ENCODE assay signal across 31 cellular contexts in genomic region chr1:166977951-166978350, GRCh38. TPM values are rescaled to one million over a fixed set of nuclear protein-coding genes. Genes with fewer than 3 reads are reported as not detected.
"Had no signal": no experiment of that assay in that cellular context is flagged by ENCODE, and none has a peak within 500 bp of the region (broad histone marks: within the 10 kb centered on the region; RNA-seq: fewer than 3 reads in every experiment).

No MANE protein-coding gene starts in this region.

- H3K27me3 ChIP-seq: ascending aorta, dorsolateral prefrontal cortex had no signal

- H3K4me3 ChIP-seq: ascending aorta, breast epithelium, cardiac muscle cell, colonic mucosa, dorsolateral prefrontal cortex, gastrocnemius medialis, heart left ventricle had no signal

- DNase-seq: activated CD4-positive, alpha-beta memory T cell treated with anti-CD3 and anti-CD28 coated beads for 36 hours; activated CD4-positive, alpha-beta T cell treated with anti-CD3 and anti-CD28 coated beads for 36 hours; activated CD4-positive, alpha-beta T cell treated with anti-CD3 and anti-CD28 coated beads, Interleukin-2, amount 10 ng/mL, durations not matched to agents 24 days and 14 days; activated CD4-positive, CD25-positive, alpha-beta regulatory T cell; activated CD4-positive, CD25-positive, alpha-beta regulatory T cell treated with anti-CD3 and anti-CD28 coated beads, Interleukin-2, amount 50 U/mL, for 72 hours; activated CD8-positive, alpha-beta memory T cell treated with anti-CD3 and anti-CD28 coated beads, Interleukin-2, amount 10 ng/mL, durations not matched to agents 7 days and 5 days; activated CD8-positive, alpha-beta memory T cell treated with anti-CD3 and anti-CD28 coated beads, Interleukin-2, amount 50 U/mL, for 4 hours; activated CD8-positive, alpha-beta T cell treated with anti-CD3 and anti-CD28 coated beads, Interleukin-2, amount 10 ng/mL, durations not matched to agents 7 days and 5 days; activated gamma-delta T cell; activated naive CD4-positive, alpha-beta T cell; activated naive CD4-positive, alpha-beta T cell treated with anti-CD3 and anti-CD28 coated beads, Interleukin-2, amount 10 ng/mL, durations not matched to agents 7 days and 5 days; activated naive CD8-positive, alpha-beta T cell treated with anti-CD3 and anti-CD28 coated beads, Interleukin-2, amount 10 ng/mL, durations not matched to agents 7 days and 5 days; activated T-cell treated with anti-CD3 and anti-CD28 coated beads, Interleukin-2, amount 50 U/mL, for 24 hours; activated T-cell treated with anti-CD3 and anti-CD28 coated beads, Interleukin-2, amount 50 U/mL, for 72 hours; central memory CD4-positive, alpha-beta T cell; cerebellar nuclear complex; colonic mucosa; dorsolateral prefrontal cortex; effector memory CD4-positive, alpha-beta T cell; endodermal cell; foreskin keratinocyte; gastrocnemius medialis; glutamatergic neuron; heart left ventricle; T-helper 2 cell had no signal

- H3K4me1 ChIP-seq: breast epithelium, colonic mucosa, foreskin keratinocyte had no signal

- ATAC-seq: activated CD4-positive, alpha-beta T cell treated with anti-CD3 and anti-CD28 coated beads for 36 hours; activated CD8-positive, alpha-beta memory T cell treated with anti-CD3 and anti-CD28 coated beads, Interleukin-2, amount 10 ng/mL, durations not matched to agents 7 days and 5 days; activated CD8-positive, alpha-beta T cell treated with anti-CD3 and anti-CD28 coated beads, Interleukin-2, amount 10 ng/mL, durations not matched to agents 7 days and 5 days; activated naive CD4-positive, alpha-beta T cell treated with anti-CD3 and anti-CD28 coated beads, Interleukin-2, amount 50 U/mL, for 72 hours; activated T-cell treated with anti-CD3 and anti-CD28 coated beads, Interleukin-2, amount 50 U/mL, for 72 hours; esophagus mucosa; foreskin keratinocyte; gastrocnemius medialis; heart left ventricle had no signal

- H3K36me3 ChIP-seq: ascending aorta, breast epithelium, cardiac muscle cell, colonic mucosa, gastrocnemius medialis, heart left ventricle had no signal

- H3K9me3 ChIP-seq: ascending aorta, breast epithelium, colonic mucosa, gastrocnemius medialis, heart left ventricle had no signal

- H3K27ac ChIP-seq: ascending aorta, breast epithelium, cardiac muscle cell, colonic mucosa, dorsolateral prefrontal cortex, foreskin keratinocyte, gastrocnemius medialis, heart left ventricle had no signal

RNA-seq across cellular contexts. Expression of gene ILDR2, which starts 2.6 kb away (rescaled TPM):
- total RNA-seq: ascending aorta, foreskin keratinocyte had no signal
- polyA plus RNA-seq: foreskin keratinocyte had no signal

RNA-seq across cellular contexts. Expression of gene MAEL, which starts 11.1 kb away (rescaled TPM):
- total RNA-seq: activated CD4-positive, alpha-beta T cell treated with anti-CD3 and anti-CD28 coated beads, Interleukin-2, amount 10 ng/mL, durations not matched to agents 24 days and 14 days; activated CD8-positive, alpha-beta T cell treated with anti-CD3 and anti-CD28 coated beads, Interleukin-2, amount 10 ng/mL, durations not matched to agents 7 days and 5 days; activated naive CD4-positive, alpha-beta T cell treated with anti-CD3 and anti-CD28 coated beads, Interleukin-2, amount 50 U/mL, for 72 hours; activated naive CD8-positive, alpha-beta T cell treated with anti-CD3 and anti-CD28 coated beads, Interleukin-2, amount 10 ng/mL, durations not matched to agents 7 days and 5 days; ascending aorta; colonic mucosa; epithelial cell of proximal tubule; foreskin keratinocyte; gastrocnemius medialis had no signal
- polyA plus RNA-seq: foreskin keratinocyte had no signal
